25 cellular contexts compared by ENCODE assay signal in the genomic region with DNA sequence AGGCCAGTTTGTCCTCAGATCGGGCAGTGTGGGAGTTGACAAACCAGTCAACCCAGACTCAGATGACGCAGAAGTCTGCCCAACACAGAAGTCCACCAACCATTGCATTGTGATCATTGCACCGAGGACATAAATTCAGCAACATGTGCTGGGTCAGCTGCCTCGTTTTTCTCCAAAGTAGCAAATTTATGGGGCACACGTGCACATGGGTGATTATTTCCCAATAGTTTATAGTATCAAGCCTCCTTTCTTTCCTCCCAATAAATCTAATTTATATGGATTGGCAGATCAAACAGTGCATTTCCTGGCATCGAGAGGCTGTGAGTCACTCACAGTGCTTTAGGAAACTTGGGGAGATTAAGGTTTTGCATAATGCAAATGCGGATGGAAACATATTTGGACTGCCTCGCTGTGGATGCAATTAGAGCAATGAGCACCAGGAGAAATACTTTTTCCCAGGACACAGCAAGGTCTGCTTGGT.
A peak's percentile ranks its signal among the peaks of the same experiment; 100 is the strongest.
DNase-seq lines count a peak whose midpoint lies in the region; ATAC-seq and TF ChIP-seq lines count a peak whose summit lies in the region.
"Had no signal": no experiment of that assay in that cellular context is flagged by ENCODE, and none has a peak within 500 bp of the region (broad histone marks: within the 10 kb centered on the region; RNA-seq: fewer than 3 reads in every experiment).

No MANE protein-coding gene starts in this region.

- H3K27ac Mint-ChIP-seq in brain (peak overlapping the region; percentile 9 to 81 (median 74)), nephron (peak overlapping the region; percentile 52 to 71 (median 59))
- H3K27ac Mint-ChIP-seq: activated CD4-positive, alpha-beta memory T cell treated with anti-CD3 and anti-CD28 coated beads, Interleukin-2, amount 10 ng/mL, durations not matched to agents 7 days and 5 days; activated naive CD8-positive, alpha-beta T cell treated with anti-CD3 and anti-CD28 coated beads, Interleukin-2, amount 50 U/mL, for 24 hours; naive B cell; type B pancreatic cell had no signal

- CTCF ChIA-PET in AG04449 (lab: Yijun Ruan, JAX), result interaction anchor here (1.1 kb wide), 1 partner anchor 474 kb away, joined by 3 read pairs; no protein-coding TSS in a partner anchor

- H3K27me3 Mint-ChIP-seq in brain (peaks cover 20% of the 10 kb centered on the region), nephron (ENCODE audit: low read depth) (peaks cover 40% of the 10 kb centered on the region)
- H3K27me3 Mint-ChIP-seq: activated CD4-positive, alpha-beta memory T cell treated with anti-CD3 and anti-CD28 coated beads, Interleukin-2, amount 10 ng/mL, durations not matched to agents 7 days and 5 days had no signal

- TF ChIP-seq CTCF in AG04449 (IDR thresholded peaks at IDR 0.05; ENCODE audit: insufficient read depth, low read length, missing control alignments) (no peak), brain (conservative IDR thresholded peaks at IDR 0.05) (no peak), nephron (IDR thresholded peaks at IDR 0.05; ENCODE audit: unreplicated experiment in 3 of 3) (no peak)

- ATAC-seq in GM18868 (IDR thresholded peaks at IDR 0.05; ENCODE audit: unreplicated experiment), result no peak
- no peak for ATAC-seq in HG02884 (IDR thresholded peaks at IDR 0.05; ENCODE audit: unreplicated experiment)
- ATAC-seq: activated naive CD8-positive, alpha-beta T cell treated with anti-CD3 and anti-CD28 coated beads, Interleukin-2, amount 50 U/mL, for 24 hours; heart left ventricle; left colon had no signal

- H3K9me3 Mint-ChIP-seq in brain, result peaks cover 0 to 3% (median 0%) of the 10 kb centered on the region in 5 experiments
- no peaks in the 10 kb centered on the region for H3K9me3 Mint-ChIP-seq in nephron
- H3K9me3 Mint-ChIP-seq: activated CD4-positive, alpha-beta memory T cell treated with anti-CD3 and anti-CD28 coated beads, Interleukin-2, amount 10 ng/mL, durations not matched to agents 7 days and 5 days; activated naive CD8-positive, alpha-beta T cell treated with anti-CD3 and anti-CD28 coated beads, Interleukin-2, amount 50 U/mL, for 24 hours; naive B cell; type B pancreatic cell had no signal

- H3K36me3 Mint-ChIP-seq in brain (no peaks in the 10 kb centered on the region), nephron (ENCODE audit: low read depth) (no peaks in the 10 kb centered on the region)
- H3K36me3 Mint-ChIP-seq: naive B cell, type B pancreatic cell had no signal

- DNase-seq in AG04449 (ENCODE audit: low read depth, low spot score) (peak; percentile 21), HT-29 (ENCODE audit: low spot score) (peak; percentile 8), RKO (ENCODE audit: low spot score) (no peak), posterior vena cava (ENCODE audit: low spot score) (no peak)
- DNase-seq: activated CD4-positive, alpha-beta memory T cell treated with anti-CD3 and anti-CD28 coated beads, Interleukin-2, amount 10 ng/mL, durations not matched to agents 7 days and 5 days; activated effector memory CD4-positive, alpha-beta T cell treated with anti-CD3 and anti-CD28 coated beads, Interleukin-2, amount 50 U/mL, for 16 hours; activated naive CD8-positive, alpha-beta T cell treated with anti-CD3 and anti-CD28 coated beads, Interleukin-2, amount 50 U/mL, for 24 hours; activated T-cell treated with anti-CD3 and anti-CD28 coated beads for 4 hours; EL; H7; heart left ventricle; KBM-7; left colon; naive B cell; NCI-H2029 treated with DMSO at 0.1 percent for 48 hours; NK-92 treated with Interleukin-12 subunit alpha and Interleukin-12 subunit beta, amount 100 ng/mL, for 24 hours; RPMI8226; T-helper 9 cell had no signal

- intact Hi-C loops in posterior vena cava (cut with DNase I), result no loop called here

- POLR2A ChIA-PET in AG04449 (lab: Yijun Ruan, JAX), result no interaction called here

- H3K4me3 ChIP-seq in AG04449 (ENCODE audit: low read depth, low read length), result no peak overlapping the region
- H3K4me3 ChIP-seq: breast epithelium, coronary artery, heart left ventricle had no signal

- H3K4me3 Mint-ChIP-seq in brain (peak overlapping the region in 1 of 5 experiments; percentile 10), nephron (peak overlapping the region in 1 of 3 experiments; percentile 54)
- H3K4me3 Mint-ChIP-seq: activated CD4-positive, alpha-beta memory T cell treated with anti-CD3 and anti-CD28 coated beads, Interleukin-2, amount 10 ng/mL, durations not matched to agents 7 days and 5 days; activated naive CD8-positive, alpha-beta T cell treated with anti-CD3 and anti-CD28 coated beads, Interleukin-2, amount 50 U/mL, for 24 hours; naive B cell; type B pancreatic cell had no signal

- peaks cover 84% of the 10 kb centered on the region for H3K4me1 Mint-ChIP-seq in brain
- H3K4me1 Mint-ChIP-seq in nephron, result peaks cover 77% of the 10 kb centered on the region
- H3K4me1 Mint-ChIP-seq: activated CD4-positive, alpha-beta memory T cell treated with anti-CD3 and anti-CD28 coated beads, Interleukin-2, amount 10 ng/mL, durations not matched to agents 7 days and 5 days; activated naive CD8-positive, alpha-beta T cell treated with anti-CD3 and anti-CD28 coated beads, Interleukin-2, amount 50 U/mL, for 24 hours had no signal

Comparison
In these comparisons a context has a peak if more than half of its experiments do, and no peak if none do; other contexts are left out.
1. DNase-seq: peak in AG04449 (single experiment) and HT-29 (single experiment); none in RKO (single experiment) and posterior vena cava (single experiment).